ENCODE assay signal across 1 cellular context in the genomic region with DNA sequence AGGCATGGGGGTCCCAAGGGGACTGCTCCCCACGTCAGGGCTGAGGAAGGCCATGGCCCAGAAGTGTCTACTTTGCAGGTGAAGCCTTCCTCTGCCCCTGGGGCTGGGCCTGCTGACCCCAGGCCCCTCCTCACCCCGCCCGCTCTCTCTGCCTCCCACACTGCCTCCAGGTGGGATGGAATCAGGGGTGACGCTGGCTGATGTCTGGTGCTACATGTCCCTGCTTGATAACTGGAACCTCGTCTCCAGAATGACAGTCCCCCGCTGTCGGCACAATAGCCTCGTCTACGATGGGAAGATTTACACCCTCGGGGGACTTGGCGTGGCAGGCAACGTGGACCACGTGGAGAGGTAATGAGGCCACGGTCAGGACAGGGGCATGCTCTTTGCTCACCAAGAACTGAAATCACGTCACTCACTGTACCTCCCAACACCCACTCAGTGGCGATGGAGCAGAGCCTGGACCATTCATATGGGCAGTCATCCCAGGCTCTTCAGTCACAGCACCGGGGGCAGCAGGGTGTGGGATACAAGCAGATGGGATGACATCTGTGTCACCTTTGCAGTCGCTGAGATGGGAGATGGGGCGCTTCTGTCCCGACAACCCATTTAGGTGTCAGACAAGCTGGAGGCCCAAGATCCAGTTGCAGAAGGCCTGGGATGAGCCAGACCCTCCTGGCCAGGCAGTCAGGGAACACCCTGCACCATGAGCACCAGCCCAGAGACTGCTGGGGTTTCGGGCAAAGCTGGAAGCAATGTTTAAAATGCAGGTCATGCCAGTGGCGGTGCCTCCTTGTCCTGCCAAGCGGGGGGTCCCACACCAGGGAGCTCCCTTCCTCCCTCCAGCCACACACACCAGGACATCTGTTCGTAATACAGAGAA.
TF ChIP-seq lines count a peak whose summit lies in the region.

No MANE protein-coding gene starts in this region.

TF ChIP-seq in IMR-90, 13 proteins besides CTCF, POLR2A, EP300 and RAD21 (continued from another document):
- no peak for TF ChIP-seq RFX5 (IDR thresholded peaks at IDR 0.05; ENCODE audit: low read depth, low read length)
- TF ChIP-seq MAFK (IDR thresholded peaks at IDR 0.05; ENCODE audit: low read depth, low read length) = no peak
- TF ChIP-seq MXI1 (IDR thresholded peaks at IDR 0.05; ENCODE audit: borderline replicate concordance, low read depth, low read length) = no peak
- no peak for TF ChIP-seq CEBPB (IDR thresholded peaks at IDR 0.05; ENCODE audit: low read depth, low read length)
- TF ChIP-seq BHLHE40 (IDR thresholded peaks at IDR 0.05; ENCODE audit: low read depth, low read length) = no peak
